38 cellular contexts compared by ENCODE assay signal in the genomic region with DNA sequence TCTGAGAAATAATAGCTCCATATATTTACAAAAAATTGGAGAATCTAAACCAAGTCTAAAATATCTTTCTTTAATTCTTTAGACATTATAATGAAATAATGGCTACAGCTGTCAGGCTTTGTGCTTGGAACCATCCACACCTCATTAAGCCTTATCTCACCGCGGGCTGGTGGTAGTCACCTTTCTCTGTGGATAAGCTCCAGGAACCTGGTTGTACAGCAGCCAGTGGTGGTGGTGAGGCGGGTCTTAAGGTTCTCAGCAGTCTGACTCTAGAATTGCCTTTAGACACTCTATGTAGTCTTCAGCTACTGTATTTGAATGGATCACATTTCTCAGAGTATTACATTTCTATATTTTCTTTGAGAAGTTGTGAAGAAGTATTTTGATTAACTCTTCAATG.
"Had no signal": no experiment of that assay in that cellular context is flagged by ENCODE, and none has a peak within 500 bp of the region (broad histone marks: within the 10 kb centered on the region; RNA-seq: fewer than 3 reads in every experiment).

No MANE protein-coding gene starts in this region.

- H3K27ac ChIP-seq: ascending aorta, cardiac muscle cell, SJSA1, VCaP had no signal

- H3K27ac Mint-ChIP-seq: activated B cell treated with CpG ODN at 0.5 μM for 24 hours; activated naive CD8-positive, alpha-beta T cell treated with anti-CD3 and anti-CD28 coated beads for 36 hours; T-cell; T-helper 17 cell had no signal

- H3K27me3 Mint-ChIP-seq: activated B cell treated with CpG ODN at 0.5 μM for 24 hours; activated CD4-positive, alpha-beta memory T cell treated with anti-CD3 and anti-CD28 coated beads for 36 hours; activated naive CD8-positive, alpha-beta T cell treated with anti-CD3 and anti-CD28 coated beads for 36 hours; central memory CD8-positive, alpha-beta T cell; T-cell; T-helper 17 cell had no signal

- DNase-seq: activated B cell treated with CpG ODN at 0.5 μM for 24 hours; activated CD4-positive, alpha-beta memory T cell treated with anti-CD3 and anti-CD28 coated beads for 36 hours; activated CD4-positive, alpha-beta T cell treated with anti-CD3 and anti-CD28 coated beads for 4 hours; activated CD4-positive, alpha-beta T cell treated with anti-CD3 and anti-CD28 coated beads, Interleukin-2, amount 50 U/mL, for 1 hour; activated CD4-positive, CD25-positive, alpha-beta regulatory T cell treated with anti-CD3 and anti-CD28 coated beads, Interleukin-2, amount 50 U/mL, for 72 hours; activated CD8-positive, alpha-beta memory T cell treated with anti-CD3 and anti-CD28 coated beads, Interleukin-2, amount 50 U/mL, for 4 hours; activated effector memory CD4-positive, alpha-beta T cell treated with Interleukin-2 at 50 U/mL for 16 hours; activated naive CD4-positive, alpha-beta T cell; activated naive CD4-positive, alpha-beta T cell treated with anti-CD3 and anti-CD28 coated beads, Interleukin-2, amount 50 U/mL, for 16 hours; activated naive CD8-positive, alpha-beta T cell treated with anti-CD3 and anti-CD28 coated beads for 36 hours; activated T-cell treated with anti-CD3 and anti-CD28 coated beads for 4 hours; activated T-cell treated with anti-CD3 and anti-CD28 coated beads, Interleukin-2, amount 50 U/mL, for 4 hours; amygdala; Kasumi-1; KBM-7; MG63; MV-4-11; NCI-H1092 treated with DMSO at 0.1 percent for 48 hours; NCI-H1417; NCI-H146; NCI-H187; NCI-H2029 treated with DMSO at 0.1 percent for 48 hours; NCI-H2171 treated with DMSO at 0.1 percent for 48 hours; NCI-H2227 treated with DMSO at 0.1 percent for 48 hours; NCI-H524; NCI-H69; NCI-H82; RPMI8226; SHP77 treated with DMSO at 0.1 percent for 48 hours; T-cell; T-helper 17 cell had no signal

- ATAC-seq: activated T-cell treated with anti-CD3 and anti-CD28 coated beads, Interleukin-2, amount 50 U/mL, for 4 hours; Panc1; SK-N-SH treated with all-trans-retinoic acid at 6 μM for 48 hours; T-cell; T-helper 17 cell had no signal

- H3K27me3 ChIP-seq: ascending aorta, cardiac muscle cell, MG63, SJSA1 had no signal

- H3K9me3 Mint-ChIP-seq: activated B cell treated with CpG ODN at 0.5 μM for 24 hours; activated CD4-positive, alpha-beta memory T cell treated with anti-CD3 and anti-CD28 coated beads for 36 hours; activated naive CD8-positive, alpha-beta T cell treated with anti-CD3 and anti-CD28 coated beads for 36 hours; activated T-cell treated with anti-CD3 and anti-CD28 coated beads, Interleukin-2, amount 50 U/mL, for 4 hours; central memory CD8-positive, alpha-beta T cell; T-cell had no signal

- H3K4me3 Mint-ChIP-seq: activated B cell treated with CpG ODN at 0.5 μM for 24 hours; activated CD4-positive, alpha-beta memory T cell treated with anti-CD3 and anti-CD28 coated beads for 36 hours; activated naive CD8-positive, alpha-beta T cell treated with anti-CD3 and anti-CD28 coated beads for 36 hours; activated T-cell treated with anti-CD3 and anti-CD28 coated beads, Interleukin-2, amount 50 U/mL, for 4 hours; central memory CD8-positive, alpha-beta T cell; T-cell; T-helper 17 cell had no signal

- H3K9me3 ChIP-seq: ascending aorta, MG63, SJSA1 had no signal

- H3K4me3 ChIP-seq: ascending aorta, cardiac muscle cell, MG63, SJSA1 had no signal
